Comparison of ENCODE assay signal across 1 cellular context in the genomic region with DNA sequence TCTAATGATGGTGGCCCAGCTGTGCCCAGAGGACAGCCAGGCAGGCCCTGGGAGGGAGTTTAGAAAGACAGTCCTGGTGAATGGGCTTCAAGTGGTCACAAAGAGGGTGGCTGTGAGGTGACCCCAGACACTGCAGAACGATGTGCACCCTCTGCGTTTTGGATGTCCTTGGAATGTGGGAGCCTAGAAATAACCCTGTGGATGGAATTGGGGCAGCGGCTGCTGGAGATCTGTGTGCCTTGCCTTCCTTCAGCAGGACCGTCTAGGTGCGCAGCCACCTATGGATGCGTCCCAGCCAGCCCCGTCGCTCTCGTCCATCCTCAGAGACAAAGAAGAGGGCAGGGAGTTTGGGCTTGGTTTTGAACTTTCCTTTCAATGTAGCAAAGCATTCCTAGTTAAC.
TF ChIP-seq lines count a peak whose summit lies in the region.

No MANE protein-coding gene starts in this region.

TF ChIP-seq in H1, 55 proteins besides CTCF, POLR2A, EP300 and RAD21:
- TF ChIP-seq, protein P1, sequence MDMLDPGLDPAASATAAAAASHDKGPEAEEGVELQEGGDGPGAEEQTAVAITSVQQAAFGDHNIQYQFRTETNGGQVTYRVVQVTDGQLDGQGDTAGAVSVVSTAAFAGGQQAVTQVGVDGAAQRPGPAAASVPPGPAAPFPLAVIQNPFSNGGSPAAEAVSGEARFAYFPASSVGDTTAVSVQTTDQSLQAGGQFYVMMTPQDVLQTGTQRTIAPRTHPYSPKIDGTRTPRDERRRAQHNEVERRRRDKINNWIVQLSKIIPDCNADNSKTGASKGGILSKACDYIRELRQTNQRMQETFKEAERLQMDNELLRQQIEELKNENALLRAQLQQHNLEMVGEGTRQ (IDR thresholded peaks at IDR 0.05; ENCODE audit: low read length), result no peak
- TF ChIP-seq KDM5A (IDR thresholded peaks at IDR 0.05; ENCODE audit: low read length) (no peak), GTF2F1 (IDR thresholded peaks at IDR 0.05; ENCODE audit: borderline replicate concordance, low read depth, low read length) (no peak), CTBP2 (IDR thresholded peaks at IDR 0.05; ENCODE audit: borderline replicate concordance, insufficient read depth, insufficient read length, low read length) (no peak), NRF1 (IDR thresholded peaks at IDR 0.05; ENCODE audit: low read depth, low read length) (no peak), E2F6 (IDR thresholded peaks at IDR 0.05) (no peak), HDAC6 (IDR thresholded peaks at IDR 0.05; ENCODE audit: low read depth, low read length) (no peak), ATF2 (IDR thresholded peaks at IDR 0.05; ENCODE audit: low read length) (no peak), SUZ12 (IDR thresholded peaks at IDR 0.05; ENCODE audit: low read length) (no peak), RNF2 (IDR thresholded peaks at IDR 0.05; ENCODE audit: borderline replicate concordance, low read depth, low read length, missing control alignments, poor library complexity, severe bottlenecking) (no peak), NANOG (IDR thresholded peaks at IDR 0.05; ENCODE audit: insufficient read depth, low read depth, low read length, poor library complexity, severe bottlenecking) (no peak), TEAD4 (IDR thresholded peaks at IDR 0.05; ENCODE audit: low read depth, low read length) (no peak), HDAC2 (IDR thresholded peaks at IDR 0.05; ENCODE audit: borderline replicate concordance in 1 of 2, low read depth in 2 of 2, low read length in 2 of 2) (no peak), CREB1 (IDR thresholded peaks at IDR 0.05) (no peak), POU5F1 (IDR thresholded peaks at IDR 0.05; ENCODE audit: low read depth, low read length) (no peak), JUN (IDR thresholded peaks at IDR 0.05; ENCODE audit: low read depth, low read length) (no peak), SP2 (IDR thresholded peaks at IDR 0.05; ENCODE audit: low read length) (no peak), KDM4A (IDR thresholded peaks at IDR 0.05; ENCODE audit: low read depth, low read length, severe bottlenecking) (no peak), TAF7 (optimal IDR thresholded peaks at IDR 0.05; ENCODE audit: borderline replicate concordance, low read depth, low read length) (no peak), JUND (IDR thresholded peaks at IDR 0.05; ENCODE audit: low read length) (no peak)
